7 cellular contexts compared by ENCODE assay signal in genomic region chr3:185442031-185442430, GRCh38.
"Had no signal": no experiment of that assay in that cellular context is flagged by ENCODE, and none has a peak within 500 bp of the region (broad histone marks: within the 10 kb centered on the region; RNA-seq: fewer than 3 reads in every experiment).

No MANE protein-coding gene starts in this region.

- H3K9ac ChIP-seq: KMS-11 had no signal

- H3K4me2 ChIP-seq: KMS-11 had no signal

- H3K4me3 ChIP-seq: K562 had no signal

- DNase-seq: IMR-90, KBM-7, KG1 had no signal

- H3K27ac ChIP-seq: HL-60, KMS-11 had no signal

- ATAC-seq: HepG2, K562 had no signal
